Comparison of ENCODE assay signal across 20 cellular contexts in the genomic region with DNA sequence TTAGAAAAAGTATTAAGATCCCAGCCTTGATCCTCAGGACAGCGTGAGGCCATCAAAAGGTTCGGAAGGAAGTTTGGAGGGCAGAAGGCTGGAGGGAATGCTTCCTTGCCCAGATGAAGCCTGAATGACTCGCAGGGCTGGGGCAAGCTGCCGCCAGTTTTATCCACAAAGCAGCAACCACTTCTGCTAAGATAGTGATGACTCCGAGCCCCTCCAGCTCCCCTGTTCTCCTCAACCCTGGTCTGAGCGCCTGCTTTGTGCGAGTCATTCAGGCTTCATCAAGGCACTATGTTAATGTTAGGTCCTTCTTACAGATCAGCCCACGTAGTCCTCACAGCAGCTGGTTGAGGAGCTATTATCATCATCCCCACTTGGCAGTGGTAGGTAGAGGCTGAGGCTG.
DNase-seq lines count a peak whose midpoint lies in the region; TF ChIP-seq lines count a peak whose summit lies in the region.
"Had no signal": no experiment of that assay in that cellular context is flagged by ENCODE, and none has a peak within 500 bp of the region (broad histone marks: within the 10 kb centered on the region; RNA-seq: fewer than 3 reads in every experiment).

No MANE protein-coding gene starts in this region.

- peak overlapping the region; percentile 20 for H3K18ac ChIP-seq in mesendoderm (ENCODE audit: low read length)

- in situ Hi-C loops in mammary epithelial cell (cut with MboI; ENCODE audit: low sequenced_read_pairs in 2 of 2): no loop called here
- in situ Hi-C loops in ACHN (cut with HindIII; ENCODE audit: low pct_ligation_motif_present, low pct_unique_long_range_greater_than_20kb, low sequenced_read_pairs): no loop called here

- no peak overlapping the region for H2AFZ ChIP-seq in mammary epithelial cell (ENCODE audit: low read depth, low read length)

- dilution Hi-C loops in mammary epithelial cell (cut with HindIII; ENCODE audit: low sequenced_read_pairs): no loop called here

- H3K23ac ChIP-seq in mesendoderm (ENCODE audit: low read length): no peak overlapping the region

- no peak overlapping the region for H4K5ac ChIP-seq in mesendoderm (ENCODE audit: low read length)

- H3K4ac ChIP-seq in mesendoderm (ENCODE audit: low read depth, low read length): no peak overlapping the region

- H3K79me2 ChIP-seq in mammary epithelial cell (ENCODE audit: insufficient read depth, low read length): peaks cover 5% of the 10 kb centered on the region
- no peaks in the 10 kb centered on the region for H3K79me2 ChIP-seq in mesendoderm (ENCODE audit: control insufficient read depth, insufficient read depth, low read length)

- H3K4me2 ChIP-seq in mammary epithelial cell (ENCODE audit: insufficient read depth, low read depth, low read length) (no peak overlapping the region), mesendoderm (ENCODE audit: low read length) (no peak overlapping the region)

- H3K27ac ChIP-seq in mammary epithelial cell (ENCODE audit: insufficient read depth, low read depth, low read length) (no peak overlapping the region), mesendoderm (ENCODE audit: low read depth, low read length) (no peak overlapping the region)
- H3K27ac ChIP-seq: cardiac muscle cell, transverse colon had no signal

- no peak for TF ChIP-seq CTCF in NB4 (IDR thresholded peaks at IDR 0.05; ENCODE audit: low read depth, low read length)
- TF ChIP-seq CTCF in mammary epithelial cell (conservative IDR thresholded peaks at IDR 0.05 in 1 of 2, IDR thresholded peaks at IDR 0.05 in 1 of 2; ENCODE audit: extremely low read depth in 1 of 2, insufficient read depth in 1 of 2, low read depth in 1 of 2, low read length in 2 of 2): no peak

- peaks cover 6% of the 10 kb centered on the region for H3K4me1 ChIP-seq in mammary epithelial cell (ENCODE audit: insufficient read depth, low read length)
- H3K4me1 ChIP-seq in mesendoderm (ENCODE audit: control insufficient read depth, low read depth, low read length): peaks cover 8% of the 10 kb centered on the region
- H3K4me1 ChIP-seq: transverse colon had no signal

- H2BK5ac ChIP-seq in mesendoderm (ENCODE audit: low read length): no peak overlapping the region

- H3K36me3 ChIP-seq in mammary epithelial cell (ENCODE audit: insufficient read depth, low read length) (no peaks in the 10 kb centered on the region), mesendoderm (ENCODE audit: control insufficient read depth, insufficient read depth, low read length) (no peaks in the 10 kb centered on the region)
- H3K36me3 ChIP-seq: cardiac muscle cell, transverse colon had no signal

- H4K8ac ChIP-seq in mesendoderm (ENCODE audit: low read depth, low read length): no peak overlapping the region

- DNase-seq in GM03348 (ENCODE audit: low spot score): peak; percentile 9
- peak; percentile 5 for DNase-seq in NB4 (ENCODE audit: low read depth)
- peak; percentile 68 for DNase-seq in mammary epithelial cell
- no peak for DNase-seq in mesendoderm
- DNase-seq in ACHN: no peak
- no peak for DNase-seq in NCI-H82 treated with DMSO at 0.1 percent for 48 hours (lab: John Stamatoyannopoulos, UW; ENCODE audit: unreplicated experiment)
- DNase-seq in middle frontal gyrus (ENCODE audit: extremely low spot score, low spot score): no peak
- no peak for DNase-seq in activated CD4-positive, alpha-beta T cell treated with anti-CD3 and anti-CD28 coated beads for 1 hour
- DNase-seq: activated CD4-positive, alpha-beta memory T cell treated with anti-CD3 and anti-CD28 coated beads for 36 hours; activated gamma-delta T cell; activated T-cell treated with anti-CD3 and anti-CD28 coated beads for 4 hours; CD8-positive, alpha-beta memory T cell; dermis blood vessel endothelial cell; kidney glomerular epithelial cell; NCI-H1436 treated with DMSO at 0.1 percent for 48 hours; NCI-H774; stimulated activated CD4-positive, alpha-beta T cell treated with anti-CD3 and anti-CD28 coated beads, Interleukin-2, amount 100 ng/mL, for 24 hours; T-helper 17 cell; transverse colon had no signal

- H2BK120ac ChIP-seq in mesendoderm (ENCODE audit: low read depth, low read length): no peak overlapping the region

- no peaks in the 10 kb centered on the region for H3K27me3 ChIP-seq in mammary epithelial cell (ENCODE audit: insufficient read depth, low read length)
- H3K27me3 ChIP-seq in mesendoderm (ENCODE audit: insufficient read depth, low read length, poor library complexity): no peaks in the 10 kb centered on the region
- H3K27me3 ChIP-seq: cardiac muscle cell, transverse colon had no signal

- TF ChIP-seq POLR2A in NB4 (IDR thresholded peaks at IDR 0.05; ENCODE audit: extremely low read depth, insufficient read length): no peak

- no peak overlapping the region for H2AK5ac ChIP-seq in mesendoderm (ENCODE audit: low read length)

- H2BK15ac ChIP-seq in mesendoderm (replicated peaks; ENCODE audit: low read depth): no peak overlapping the region

- no peaks in the 10 kb centered on the region for H4K20me1 ChIP-seq in mammary epithelial cell (ENCODE audit: insufficient read depth, low read length)

- no peaks in the 10 kb centered on the region for H3K79me1 ChIP-seq in mesendoderm (ENCODE audit: low read length)

- 42% methylated on average over 8 of the region's 8 CpGs for WGBS in mammary epithelial cell (ENCODE audit: low coverage, missing lambda C conversion rate)
- no CpG with 5 or more reads among the region's 8 CpGs for WGBS in mesendoderm (ENCODE audit: extremely low coverage, insufficient coverage, low lambda C conversion rate)

- H3K9me3 ChIP-seq in mammary epithelial cell (replicated peaks; ENCODE audit: insufficient read depth, low read length): no peaks in the 10 kb centered on the region
- H3K9me3 ChIP-seq: transverse colon had no signal

- CTCF ChIA-PET in mammary epithelial cell (lab: Charles Lee; ENCODE audit: low non-redundant PET): interaction anchor here (0.6 kb wide), 2 partner anchors 56 to 137 kb away, joined by 3 to 7 read pairs; no protein-coding TSS in a partner anchor

- intact Hi-C loops in mammary epithelial cell (cut with micrococcal nuclease): no loop called here

- H3K9ac ChIP-seq in mammary epithelial cell (ENCODE audit: insufficient read depth, low read length) (no peak overlapping the region), mesendoderm (ENCODE audit: low read length) (no peak overlapping the region)

- H3K56ac ChIP-seq in mesendoderm (ENCODE audit: low read length): no peak overlapping the region

- H3K4me3 ChIP-seq in NB4 (ENCODE audit: low read depth, low read length): no peak overlapping the region
- H3K4me3 ChIP-seq in mammary epithelial cell (replicated peaks in 1 of 3; ENCODE audit: insufficient read depth in 1 of 3, low read depth in 2 of 3, low read length in 3 of 3): no peak overlapping the region
- H3K4me3 ChIP-seq in mesendoderm (ENCODE audit: low read length): no peak overlapping the region
- H3K4me3 ChIP-seq: cardiac muscle cell, transverse colon had no signal

- no TSS peak for BruUV-seq in mammary epithelial cell (replicated peaks; lab: Mats Ljungman, UMichigan)

Comparison
In these comparisons a context has a peak if more than half of its experiments do, and no peak if none do; other contexts are left out.
1. DNase-seq: peak in GM03348 (single experiment), NB4 (single experiment) and mammary epithelial cell (single experiment); none in mesendoderm (single experiment), ACHN (single experiment), NCI-H82 treated with DMSO at 0.1 percent for 48 hours (single experiment), middle frontal gyrus (single experiment) and activated CD4-positive, alpha-beta T cell treated with anti-CD3 and anti-CD28 coated beads for 1 hour (single experiment).